1 cellular context compared by ENCODE assay signal in the genomic region with DNA sequence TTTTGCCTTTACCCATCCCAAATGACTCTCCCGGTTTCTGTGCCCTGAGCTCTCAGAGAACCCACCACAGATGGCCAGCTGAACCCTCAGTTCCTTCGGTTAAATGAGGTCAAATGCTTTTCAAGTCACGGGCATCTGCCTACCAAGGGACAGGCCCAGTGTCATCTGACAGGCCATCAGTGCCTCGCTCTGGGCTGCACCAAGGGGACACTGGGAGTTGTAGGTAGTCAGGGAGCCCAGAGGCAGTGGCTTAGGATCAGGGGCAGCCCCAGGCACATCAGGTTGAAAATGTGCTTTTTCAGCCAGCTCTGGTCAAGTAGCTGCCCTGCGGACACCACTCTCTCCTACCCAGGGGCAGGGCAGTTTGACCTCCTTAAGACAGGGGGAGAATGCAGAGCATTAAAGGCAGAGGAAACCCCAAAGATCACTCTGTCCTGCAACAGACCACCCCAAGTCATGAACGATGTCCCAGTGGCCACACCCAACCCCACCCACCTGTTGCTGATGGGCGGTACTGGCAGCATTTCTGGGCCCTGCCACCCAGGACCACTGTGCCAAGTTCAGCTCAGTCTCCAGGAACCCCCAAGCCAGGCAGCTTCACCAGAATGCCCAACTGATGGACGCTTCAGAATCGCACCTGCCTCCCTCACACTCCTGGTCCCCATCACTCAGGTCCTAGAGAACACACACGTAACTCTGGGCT.
TF ChIP-seq lines count a peak whose summit lies in the region.

No MANE protein-coding gene starts in this region.

TF ChIP-seq in K562, 482 proteins besides CTCF, POLR2A, EP300 and RAD21:
- TF ChIP-seq RBM14 (IDR thresholded peaks at IDR 0.05; ENCODE audit: borderline replicate concordance, insufficient read depth, low read depth, low read length) (no peak), LEF1 (IDR thresholded peaks at IDR 0.05) (no peak), EGR1 (conservative IDR thresholded peaks at IDR 0.05) (no peak), SP1 (CRISPR knock-in tag; IDR thresholded peaks at IDR 0.05) (no peak), THAP7 (CRISPR knock-in tag; IDR thresholded peaks at IDR 0.05) (no peak), NCOR1 (IDR thresholded peaks at IDR 0.05) (no peak), ZNF592 (IDR thresholded peaks at IDR 0.05) (no peak)
- TF ChIP-seq, protein P1, sequence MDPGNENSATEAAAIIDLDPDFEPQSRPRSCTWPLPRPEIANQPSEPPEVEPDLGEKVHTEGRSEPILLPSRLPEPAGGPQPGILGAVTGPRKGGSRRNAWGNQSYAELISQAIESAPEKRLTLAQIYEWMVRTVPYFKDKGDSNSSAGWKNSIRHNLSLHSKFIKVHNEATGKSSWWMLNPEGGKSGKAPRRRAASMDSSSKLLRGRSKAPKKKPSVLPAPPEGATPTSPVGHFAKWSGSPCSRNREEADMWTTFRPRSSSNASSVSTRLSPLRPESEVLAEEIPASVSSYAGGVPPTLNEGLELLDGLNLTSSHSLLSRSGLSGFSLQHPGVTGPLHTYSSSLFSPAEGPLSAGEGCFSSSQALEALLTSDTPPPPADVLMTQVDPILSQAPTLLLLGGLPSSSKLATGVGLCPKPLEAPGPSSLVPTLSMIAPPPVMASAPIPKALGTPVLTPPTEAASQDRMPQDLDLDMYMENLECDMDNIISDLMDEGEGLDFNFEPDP (CRISPR knock-in tag; IDR thresholded peaks at IDR 0.05) = no peak
